Comparison of ENCODE assay signal across 10 cellular contexts in genomic region chr1:92833840-92834239, GRCh38. TPM values are rescaled to one million over a fixed set of nuclear protein-coding genes. Genes with fewer than 3 reads are reported as not detected.
DNase-seq lines count a peak whose midpoint lies in the region; ATAC-seq and TF ChIP-seq lines count a peak whose summit lies in the region.
"Had no signal": no experiment of that assay in that cellular context is flagged by ENCODE, and none has a peak within 500 bp of the region (broad histone marks: within the 10 kb centered on the region; RNA-seq: fewer than 3 reads in every experiment).

No MANE protein-coding gene starts in this region.

- H3K36me3 ChIP-seq in KMS-11 (ENCODE audit: insufficient read depth) (peaks cover 28% of the 10 kb centered on the region; the same call in 1 of the 2 replicates), breast epithelium (no peaks in the 10 kb centered on the region)

- H3K4me1 ChIP-seq in KMS-11 (ENCODE audit: low read depth, poor library complexity, severe bottlenecking) (peaks cover 47% of the 10 kb centered on the region), breast epithelium (peaks cover 0 to 20% of the 10 kb centered on the region in 2 donors)

- peaks cover 13 to 16% of the 10 kb centered on the region in 2 donors for H3K36me3 Mint-ChIP-seq in naive B cell

- H3K9me3 Mint-ChIP-seq in naive B cell = no peaks in the 10 kb centered on the region

- H3K27ac ChIP-seq in KMS-11 = peak overlapping the region; percentile 87; the same call in 1 of the 2 replicates
- peak overlapping the region; percentile 21 to 97 for H3K27ac ChIP-seq in breast epithelium

- H3K4me3 Mint-ChIP-seq in naive B cell = peak overlapping the region; percentile 21 to 100 (median 80)

- no peak for DNase-seq in AG09309 (ENCODE audit: low read depth)
- no peak for DNase-seq in breast epithelium (ENCODE audit: low spot score in 2 of 2)
- DNase-seq in naive B cell = no peak
- DNase-seq in C1 segment of cervical spinal cord (lab: John Stamatoyannopoulos, UW) = no peak
- no peak for DNase-seq in NCI-H526 treated with DMSO at 0.1 percent for 48 hours (lab: John Stamatoyannopoulos, UW)
- DNase-seq in OCI-M2 (lab: John Stamatoyannopoulos, UW; ENCODE audit: unreplicated experiment) = no peak
- DNase-seq: central memory CD4-positive, alpha-beta T cell; NCI-H2029 treated with DMSO at 0.1 percent for 48 hours had no signal

- peak overlapping the region; percentile 82 for H3K4me3 ChIP-seq in AG09309 (ENCODE audit: control insufficient read depth, low read depth, low read length)
- no peak overlapping the region for H3K4me3 ChIP-seq in KMS-11 (IDR thresholded peaks at IDR 0.05; ENCODE audit: insufficient read depth, low read depth, low read length)
- H3K4me3 ChIP-seq in breast epithelium = peak overlapping the region in 2 of 3 donors; percentile 82 to 90

- peaks cover 44% of the 10 kb centered on the region for H4K20me1 ChIP-seq in KMS-11 (ENCODE audit: insufficient read depth)

- peak overlapping the region; percentile 49 to 99 (median 98) for H3K27ac Mint-ChIP-seq in naive B cell

- no peaks in the 10 kb centered on the region for H3K9me3 ChIP-seq in breast epithelium

- no peak for TF ChIP-seq POLR2A in breast epithelium (IDR thresholded peaks at IDR 0.05)

- no peak for ATAC-seq in naive B cell (ENCODE audit: low read depth in 2 of 2)
- no peak for ATAC-seq in HG02973 (IDR thresholded peaks at IDR 0.05; ENCODE audit: unreplicated experiment)

- peak overlapping the region; percentile 98 for H3K4me2 ChIP-seq in KMS-11

- no peaks in the 10 kb centered on the region for H3K27me3 ChIP-seq in KMS-11 (ENCODE audit: insufficient read depth, low read depth)
- no peaks in the 10 kb centered on the region for H3K27me3 ChIP-seq in breast epithelium

- H3K4me1 Mint-ChIP-seq in naive B cell = peaks cover 40 to 65% (median 49%) of the 10 kb centered on the region in 3 donors

- TF ChIP-seq CTCF in AG09309 (IDR thresholded peaks at IDR 0.05; ENCODE audit: control insufficient read depth, insufficient read depth, low read depth, low read length, missing control alignments) = no peak
- no peak for TF ChIP-seq CTCF in KMS-11 (conservative IDR thresholded peaks at IDR 0.05; ENCODE audit: low read depth, low read length)
- TF ChIP-seq CTCF in breast epithelium (IDR thresholded peaks at IDR 0.05) = no peak

- no peaks in the 10 kb centered on the region for H3K27me3 Mint-ChIP-seq in naive B cell

- intact Hi-C loops in breast epithelium (cut with DNase I; ENCODE audit: low total_unique reads) = no loop called here

- no peak overlapping the region for H2AFZ ChIP-seq in KMS-11 (ENCODE audit: low read depth)

- peak overlapping the region; percentile 97; the same call in 1 of the 2 replicates for H3K9ac ChIP-seq in KMS-11

- peaks cover 70% of the 10 kb centered on the region for H3K79me2 ChIP-seq in KMS-11 (ENCODE audit: insufficient read depth, low read depth)

RNA-seq across cellular contexts. Expression of gene RPL5, which starts 2.0 kb away (rescaled TPM):
- 1,000 to 10,000 TPM; 1,682 to 2,363 (median 2,105) TPM for total RNA-seq in breast epithelium
- polyA plus RNA-seq in naive B cell (ENCODE audit: low read depth in 6 of 6) = 1,000 to 10,000 TPM; 1,555 to 2,814 (median 2,267) TPM

RNA-seq across cellular contexts. Expression of gene EVI5, which starts 48.9 kb away (rescaled TPM):
- 10 to 100 TPM; 28.0 to 38.7 (median 31.2) TPM for total RNA-seq in breast epithelium
- polyA plus RNA-seq in naive B cell (ENCODE audit: low read depth in 6 of 6) = 10 to 100 TPM in 2 of 6 donors, 1 to 10 TPM in 4; 3.3 to 11.6 (median 9.0) TPM
